1 cellular context compared by ENCODE assay signal in the genomic region with DNA sequence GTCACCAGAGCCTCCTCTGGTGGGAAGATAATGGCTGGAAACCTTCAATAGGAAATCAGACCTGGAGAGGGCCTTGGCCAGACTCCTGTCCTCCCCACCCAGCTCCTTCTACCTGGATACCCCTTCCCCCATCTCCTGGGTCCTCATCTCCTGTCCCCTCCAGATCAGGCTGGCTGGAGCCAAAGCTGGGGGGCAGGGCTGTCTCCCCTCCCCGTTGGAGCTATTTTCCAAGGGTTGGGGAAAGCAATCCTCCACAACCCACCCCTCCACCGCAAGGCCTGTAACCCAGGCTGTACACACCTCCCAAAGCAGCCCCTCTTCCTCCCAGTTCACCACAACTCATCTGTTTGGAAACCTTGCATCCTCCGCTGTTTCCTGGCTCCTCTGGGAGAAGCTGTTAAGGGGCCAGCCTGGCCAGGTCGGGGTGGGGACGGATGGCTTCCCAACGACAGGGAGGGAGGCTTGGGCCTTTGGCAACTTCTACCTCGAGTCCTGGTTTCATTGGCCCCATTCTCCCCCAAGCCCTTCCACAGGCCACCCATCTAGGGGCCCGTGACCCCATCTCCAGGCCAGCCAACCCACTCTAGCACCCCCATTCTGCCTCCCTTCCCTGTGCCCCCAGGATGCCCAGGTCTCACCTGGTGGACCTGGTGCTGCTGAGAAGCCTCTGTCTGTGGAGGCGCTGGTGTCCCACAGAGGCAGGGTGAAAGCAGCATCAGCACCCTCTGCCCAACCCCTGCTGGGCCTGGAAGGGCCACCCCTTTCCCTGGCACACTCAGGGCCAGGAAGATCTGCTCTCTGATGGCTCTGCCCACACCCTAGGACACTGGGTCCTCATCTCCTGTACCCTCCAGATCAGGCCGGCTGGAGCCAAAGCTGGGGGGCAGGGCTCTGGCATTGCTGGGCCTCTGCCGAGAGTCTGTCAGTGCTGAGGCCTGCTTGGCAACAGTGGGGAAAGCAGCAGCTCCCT.
TF ChIP-seq lines count a peak whose summit lies in the region.

No MANE protein-coding gene starts in this region.

TF ChIP-seq in HepG2, 621 proteins besides CTCF, POLR2A, EP300 and RAD21:
- no peak for TF ChIP-seq ZNF841 (CRISPR knock-in tag; IDR thresholded peaks at IDR 0.05; ENCODE audit: borderline replicate concordance)
- no peak for TF ChIP-seq ZNF891 (CRISPR knock-in tag; IDR thresholded peaks at IDR 0.05)
TF ChIP-seq in HepG2: peak in this region for 0.
